15 cellular contexts compared by ENCODE assay signal in the genomic region with DNA sequence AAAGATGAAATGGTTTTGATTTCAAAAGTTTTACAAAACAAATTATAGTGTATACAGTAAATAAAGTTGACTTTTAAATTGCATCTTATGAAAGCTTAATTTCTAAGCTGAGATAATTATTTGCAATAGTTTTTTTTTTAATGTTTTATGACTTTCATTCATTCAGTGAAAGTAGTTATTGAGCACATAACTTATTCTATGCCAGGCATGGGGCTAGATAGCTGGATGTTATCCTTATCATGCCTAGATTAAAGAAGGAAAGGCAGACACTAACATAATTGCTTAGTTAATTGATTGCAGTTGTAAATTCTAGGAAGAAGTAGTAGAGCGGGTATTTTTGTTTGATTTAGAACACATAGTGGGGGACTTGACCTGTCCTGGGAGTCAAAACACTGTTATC.
DNase-seq lines count a peak whose midpoint lies in the region; ATAC-seq and TF ChIP-seq lines count a peak whose summit lies in the region.
"Had no signal": no experiment of that assay in that cellular context is flagged by ENCODE, and none has a peak within 500 bp of the region (broad histone marks: within the 10 kb centered on the region; RNA-seq: fewer than 3 reads in every experiment).

No MANE protein-coding gene starts in this region.

- no peak for TF ChIP-seq CTCF in Caco-2 (IDR thresholded peaks at IDR 0.05; ENCODE audit: insufficient read depth in 1 of 2, low read depth in 1 of 2, low read length in 1 of 2, severe bottlenecking in 1 of 2, unreplicated experiment in 1 of 2)
- no peak for TF ChIP-seq CTCF in RWPE2 (IDR thresholded peaks at IDR 0.05; ENCODE audit: poor library complexity, severe bottlenecking)
- no peak for TF ChIP-seq CTCF in psoas muscle (IDR thresholded peaks at IDR 0.05)

- ATAC-seq in RWPE2 (ENCODE audit: low read depth), result no peak
- no peak for ATAC-seq in psoas muscle
- ATAC-seq in HG03571 (IDR thresholded peaks at IDR 0.05; ENCODE audit: unreplicated experiment), result no peak
- ATAC-seq in HG02870 (IDR thresholded peaks at IDR 0.05; ENCODE audit: unreplicated experiment), result no peak
- ATAC-seq: K562 had no signal

- intact Hi-C loops in Caco-2 (cut with micrococcal nuclease; ENCODE audit: unreplicated experiment) (no loop called here), psoas muscle (cut with DNase I) (loop anchor here in 1 of 2 donors (2.0 kb wide), 1 partner anchor 21 kb away; no protein-coding TSS in a partner anchor)
- intact Hi-C loops in dendritic cell treated with granulocyte-macrophage colony-stimulating factor and Interleukin-4, amounts not matched to agents 40 ng/mL and 50 ng/mL, for 4 days (cut with micrococcal nuclease), result no loop called here

- DNase-seq in Caco-2, result no peak
- DNase-seq in RWPE2 (ENCODE audit: low spot score), result no peak
- DNase-seq in psoas muscle, result no peak
- no peak for DNase-seq in hepatic stellate cell (ENCODE audit: low spot score)
- DNase-seq: activated CD8-positive, alpha-beta memory T cell treated with anti-CD3 and anti-CD28 coated beads for 24 hours; amniotic stem cell; NCI-H1417 treated with DMSO at 0.1 percent for 48 hours; NCI-H510A treated with DMSO at 0.1 percent for 48 hours; substantia nigra; T1000 had no signal

- peak overlapping the region; percentile 8 for H3K27ac Mint-ChIP-seq in Caco-2 (ENCODE audit: unreplicated experiment)
- H3K27ac Mint-ChIP-seq in dendritic cell treated with granulocyte-macrophage colony-stimulating factor and Interleukin-4, amounts not matched to agents 40 ng/mL and 50 ng/mL, for 4 days, result peak overlapping the region; percentile 66

- WGBS in psoas muscle, 3 donors, result 96 to 97% (median 97%) methylated on average over 1 of the region's 1 CpG

- H3K9me3 Mint-ChIP-seq in Caco-2 (ENCODE audit: unreplicated experiment), result no peaks in the 10 kb centered on the region
- H3K9me3 Mint-ChIP-seq in dendritic cell treated with granulocyte-macrophage colony-stimulating factor and Interleukin-4, amounts not matched to agents 40 ng/mL and 50 ng/mL, for 4 days, result no peaks in the 10 kb centered on the region

- no TSS peak for BruUV-seq in Caco-2 (replicated peaks; lab: Mats Ljungman, UMichigan)

- H3K9me3 ChIP-seq in Caco-2, result no peaks in the 10 kb centered on the region
- H3K9me3 ChIP-seq in RWPE2 (ENCODE audit: severe bottlenecking), result no peaks in the 10 kb centered on the region
- no peaks in the 10 kb centered on the region for H3K9me3 ChIP-seq in psoas muscle
- H3K9me3 ChIP-seq: right atrium auricular region had no signal

- CTCF ChIA-PET in Caco-2 (lab: Charles Lee), result no interaction called here

- H3K4me1 Mint-ChIP-seq in Caco-2 (ENCODE audit: low read depth, unreplicated experiment), result peaks cover 59% of the 10 kb centered on the region
- peaks cover 74% of the 10 kb centered on the region for H3K4me1 Mint-ChIP-seq in dendritic cell treated with granulocyte-macrophage colony-stimulating factor and Interleukin-4, amounts not matched to agents 40 ng/mL and 50 ng/mL, for 4 days (ENCODE audit: low read depth)

- no peak overlapping the region for H3K4me3 ChIP-seq in Caco-2 (ENCODE audit: low read depth, low read length)
- no peak overlapping the region for H3K4me3 ChIP-seq in RWPE2 (ENCODE audit: severe bottlenecking)
- H3K4me3 ChIP-seq in psoas muscle, result no peak overlapping the region
- H3K4me3 ChIP-seq: K562, right atrium auricular region had no signal

- H3K4me1 ChIP-seq in Caco-2 (peaks cover 64% of the 10 kb centered on the region), RWPE2 (ENCODE audit: insufficient read depth, poor library complexity, severe bottlenecking) (peaks cover 76% of the 10 kb centered on the region), psoas muscle (peaks cover 86% of the 10 kb centered on the region)

- H3K36me3 Mint-ChIP-seq in Caco-2 (ENCODE audit: insufficient read depth, unreplicated experiment), result peaks cover 35% of the 10 kb centered on the region
- peaks cover 16% of the 10 kb centered on the region for H3K36me3 Mint-ChIP-seq in dendritic cell treated with granulocyte-macrophage colony-stimulating factor and Interleukin-4, amounts not matched to agents 40 ng/mL and 50 ng/mL, for 4 days (ENCODE audit: low read depth)

- H3K4me3 Mint-ChIP-seq in Caco-2 (ENCODE audit: unreplicated experiment), result no peak overlapping the region
- H3K4me3 Mint-ChIP-seq in dendritic cell treated with granulocyte-macrophage colony-stimulating factor and Interleukin-4, amounts not matched to agents 40 ng/mL and 50 ng/mL, for 4 days, result no peak overlapping the region

- no peaks in the 10 kb centered on the region for H3K27me3 Mint-ChIP-seq in Caco-2 (ENCODE audit: insufficient read depth, unreplicated experiment)
- H3K27me3 Mint-ChIP-seq in dendritic cell treated with granulocyte-macrophage colony-stimulating factor and Interleukin-4, amounts not matched to agents 40 ng/mL and 50 ng/mL, for 4 days, result no peaks in the 10 kb centered on the region

- H3K27ac ChIP-seq in RWPE2 (ENCODE audit: poor library complexity, severe bottlenecking) (peak overlapping the region; percentile 87), psoas muscle (peak overlapping the region; percentile 95)

- POLR2A ChIA-PET in Caco-2 (lab: Charles Lee), result no interaction called here

- H3K27me3 ChIP-seq in Caco-2 (replicated peaks; ENCODE audit: control insufficient read depth, insufficient read depth, low read length) (no peaks in the 10 kb centered on the region), RWPE2 (ENCODE audit: insufficient read depth, poor library complexity, severe bottlenecking) (no peaks in the 10 kb centered on the region), psoas muscle (ENCODE audit: insufficient read depth in 3 of 3, low read length in 2 of 3) (no peaks in the 10 kb centered on the region)
- H3K27me3 ChIP-seq: right atrium auricular region had no signal

- no peaks in the 10 kb centered on the region for H3K36me3 ChIP-seq in Caco-2 (ENCODE audit: control insufficient read depth, insufficient read depth, low read length)
- H3K36me3 ChIP-seq in RWPE2 (ENCODE audit: low read depth), result peaks cover 29% of the 10 kb centered on the region
- no peaks in the 10 kb centered on the region for H3K36me3 ChIP-seq in psoas muscle (ENCODE audit: insufficient read depth in 1 of 2, low read depth in 1 of 2)
- H3K36me3 ChIP-seq: right atrium auricular region had no signal
